In genomic region chr19:14979498-14980255, GRCh38 we compare ENCODE assay signal across 12 cellular contexts. TPM values are rescaled to one million over a fixed set of nuclear protein-coding genes. Genes with fewer than 3 reads are reported as not detected.
DNase-seq lines count a peak whose midpoint lies in the region; ATAC-seq, FAIRE-seq and TF ChIP-seq lines count a peak whose summit lies in the region.
"Had no signal": no experiment of that assay in that cellular context is flagged by ENCODE, and none has a peak within 500 bp of the region (broad histone marks: within the 10 kb centered on the region; RNA-seq: fewer than 3 reads in every experiment).

Gene SLC1A6, minus strand, starts transcription at chr19:14979864. Its CDS starts 6,954 bp downstream, at chr19:14972910.

- no peak for ATAC-seq in CD8-positive, alpha-beta T cell
- ATAC-seq in GM21526 (IDR thresholded peaks at IDR 0.05; ENCODE audit: low FRiP score, unreplicated experiment) (no peak), HG03039 (IDR thresholded peaks at IDR 0.05; ENCODE audit: unreplicated experiment) (no peak), GM18511 (IDR thresholded peaks at IDR 0.05; ENCODE audit: unreplicated experiment) (no peak)

- no peaks in the 10 kb centered on the region for H3K36me3 ChIP-seq in CD8-positive, alpha-beta T cell (ENCODE audit: insufficient read depth, low read length)
- H3K36me3 ChIP-seq: WERI-Rb-1 had no signal

- DNase-seq in CD8-positive, alpha-beta T cell = no peak
- peak; percentile 76 for DNase-seq in NB4 (ENCODE audit: low read depth)
- peak; percentile 36 to 37 for DNase-seq in frontal cortex (ENCODE audit: low spot score in 2 of 2)
- no peak for DNase-seq in occipital lobe (lab: John Stamatoyannopoulos, UW)
- DNase-seq in NCI-H2196 treated with DMSO at 0.1 percent for 48 hours (lab: John Stamatoyannopoulos, UW; ENCODE audit: unreplicated experiment) = no peak
- DNase-seq: activated naive CD4-positive, alpha-beta T cell treated with anti-CD3 and anti-CD28 coated beads, Interleukin-2, amount 10 ng/mL, durations not matched to agents 7 days and 5 days; kidney glomerular epithelial cell; WERI-Rb-1 had no signal

- no peak for TF ChIP-seq POLR2A in NB4 (IDR thresholded peaks at IDR 0.05; ENCODE audit: extremely low read depth, insufficient read length)

- H3K36me3 Mint-ChIP-seq in CD8-positive, alpha-beta T cell = no peaks in the 10 kb centered on the region
- H3K36me3 Mint-ChIP-seq: activated naive CD4-positive, alpha-beta T cell treated with anti-CD3 and anti-CD28 coated beads, Interleukin-2, amount 10 ng/mL, durations not matched to agents 7 days and 5 days had no signal

- peak within 1 kb of the TSS; percentile 32 for H3K27ac Mint-ChIP-seq in CD8-positive, alpha-beta T cell
- H3K27ac Mint-ChIP-seq: activated naive CD4-positive, alpha-beta T cell treated with anti-CD3 and anti-CD28 coated beads, Interleukin-2, amount 10 ng/mL, durations not matched to agents 7 days and 5 days had no signal

- POLR2A ChIA-PET in CD8-positive, alpha-beta T cell (lab: Charles Lee) = no interaction called here

- H3K9me3 Mint-ChIP-seq in CD8-positive, alpha-beta T cell = no peaks in the 10 kb centered on the region
- H3K9me3 Mint-ChIP-seq: activated naive CD4-positive, alpha-beta T cell treated with anti-CD3 and anti-CD28 coated beads, Interleukin-2, amount 10 ng/mL, durations not matched to agents 7 days and 5 days had no signal

- TF ChIP-seq CTCF in CD8-positive, alpha-beta T cell (IDR thresholded peaks at IDR 0.05) = no peak
- TF ChIP-seq CTCF in NB4 (IDR thresholded peaks at IDR 0.05; ENCODE audit: low read depth, low read length) = no peak

- H3K9me3 ChIP-seq in CD8-positive, alpha-beta T cell (ENCODE audit: low read length) = no peaks in the 10 kb centered on the region

- H3K4me1 ChIP-seq in CD8-positive, alpha-beta T cell (ENCODE audit: insufficient read depth, low read length) = no peaks in the 10 kb centered on the region

- peak within 1 kb of the TSS; percentile 26 for H3K4me3 Mint-ChIP-seq in CD8-positive, alpha-beta T cell
- H3K4me3 Mint-ChIP-seq: activated naive CD4-positive, alpha-beta T cell treated with anti-CD3 and anti-CD28 coated beads, Interleukin-2, amount 10 ng/mL, durations not matched to agents 7 days and 5 days had no signal

- no peak within 1 kb of the TSS for H3K4me3 ChIP-seq in CD8-positive, alpha-beta T cell (ENCODE audit: low read depth, low read length)
- peak within 1 kb of the TSS; percentile 16 for H3K4me3 ChIP-seq in NB4 (ENCODE audit: low read depth, low read length)

- peaks cover 53% of the 10 kb centered on the region for H3K27me3 Mint-ChIP-seq in CD8-positive, alpha-beta T cell (ENCODE audit: low read depth)

- intact Hi-C loops in CD8-positive, alpha-beta T cell (cut with DNase I, micrococcal nuclease) = no loop called here

- CTCF ChIA-PET in CD8-positive, alpha-beta T cell (lab: Charles Lee) = no interaction called here

- H3K27ac ChIP-seq in CD8-positive, alpha-beta T cell (ENCODE audit: low read depth, low read length) = no peak within 1 kb of the TSS
- H3K27ac ChIP-seq: WERI-Rb-1 had no signal

- H3K27me3 ChIP-seq in CD8-positive, alpha-beta T cell (ENCODE audit: insufficient read depth, low read length) = peaks cover 4% of the 10 kb centered on the region

- FAIRE-seq in frontal cortex (lab: Jason Lieb, UNC) = no peak

- peaks cover 5% of the 10 kb centered on the region for H3K4me1 Mint-ChIP-seq in CD8-positive, alpha-beta T cell (ENCODE audit: low read depth)

RNA-seq across cellular contexts. Expression of gene SLC1A6, which starts in this region (rescaled TPM):
- not detected for total RNA-seq in CD8-positive, alpha-beta T cell
- total RNA-seq in frontal cortex (54.6 TPM), occipital lobe (72.2 TPM)
- total RNA-seq: LHCN-M2 had no signal

Comparison
In these comparisons a context has a peak if more than half of its experiments do, and no peak if none do; other contexts are left out.
1. RNA of gene SLC1A6 (total RNA-seq): 72.2 TPM in occipital lobe (single experiment) and 54.6 TPM in frontal cortex (single experiment); not detected in CD8-positive, alpha-beta T cell; every median in the first group is over 10 times any median in the second.
2. DNase-seq: peak in NB4 (single experiment) and frontal cortex (2 of 2); none in CD8-positive, alpha-beta T cell (0 of 7), occipital lobe (single experiment) and NCI-H2196 treated with DMSO at 0.1 percent for 48 hours (single experiment).